9 cellular contexts compared by ENCODE assay signal in genomic region chr2:113542522-113542921, GRCh38. TPM values are rescaled to one million over a fixed set of nuclear protein-coding genes. Genes with fewer than 3 reads are reported as not detected.
A peak's percentile ranks its signal among the peaks of the same experiment; 100 is the strongest.
DNase-seq lines count a peak whose midpoint lies in the region; ATAC-seq and TF ChIP-seq lines count a peak whose summit lies in the region.
"Not testable (repeated sequence)": the region's sequence is repeated elsewhere in the genome, so short reads cannot be mapped to it uniquely, and the experiment has no call there.
"Had no signal": no experiment of that assay in that cellular context is flagged by ENCODE, and none has a peak within 500 bp of the region (broad histone marks: within the 10 kb centered on the region; RNA-seq: fewer than 3 reads in every experiment).

No MANE protein-coding gene starts in this region.

- CTCF ChIA-PET in activated CD4-positive, alpha-beta T cell treated with anti-CD3 and anti-CD28 coated beads, Interleukin-2, amount 10 ng/mL, durations not matched to agents 7 days and 5 days (lab: Charles Lee) = not testable (repeated sequence)

- peak; percentile 8 for DNase-seq in HCEC 1CT
- not testable (repeated sequence) for DNase-seq in activated CD4-positive, alpha-beta T cell treated with anti-CD3 and anti-CD28 coated beads, Interleukin-2, amount 10 ng/mL, durations not matched to agents 7 days and 5 days; activated naive CD8-positive, alpha-beta T cell treated with anti-CD3 and anti-CD28 coated beads, Interleukin-2, amount 10 ng/mL, durations not matched to agents 7 days and 5 days; esophagus squamous epithelium (lab: John Stamatoyannopoulos, UW); left lung; osteocyte (ENCODE audit: extremely low spot score, unreplicated experiment); stimulated activated naive B cell treated with anti-CD40 and anti-IgM and Interleukin-4, amounts not matched to agents 10 μg/mL and 1 μg/mL and 100 μg/mL, for 72 hours

- TF ChIP-seq POLR2A in esophagus squamous epithelium (IDR thresholded peaks at IDR 0.05) = not testable (repeated sequence)

- peaks cover 0 to 12% (median 0%) of the 10 kb centered on the region in 3 donors for H3K4me1 ChIP-seq in esophagus squamous epithelium
- H3K4me1 ChIP-seq in left lung = not testable (repeated sequence)

- H3K4me3 Mint-ChIP-seq in activated CD4-positive, alpha-beta T cell treated with anti-CD3 and anti-CD28 coated beads, Interleukin-2, amount 10 ng/mL, durations not matched to agents 7 days and 5 days = peak overlapping the region; percentile 52
- peak overlapping the region; percentile 64 for H3K4me3 Mint-ChIP-seq in activated naive CD8-positive, alpha-beta T cell treated with anti-CD3 and anti-CD28 coated beads, Interleukin-2, amount 10 ng/mL, durations not matched to agents 7 days and 5 days
- H3K4me3 Mint-ChIP-seq in osteocyte (ENCODE audit: unreplicated experiment) = peak overlapping the region; percentile 55
- peak overlapping the region; percentile 75 to 80 for H3K4me3 Mint-ChIP-seq in stimulated activated naive B cell treated with anti-CD40 and anti-IgM and Interleukin-4, amounts not matched to agents 10 μg/mL and 1 μg/mL and 100 μg/mL, for 72 hours

- H3K36me3 Mint-ChIP-seq in activated CD4-positive, alpha-beta T cell treated with anti-CD3 and anti-CD28 coated beads, Interleukin-2, amount 10 ng/mL, durations not matched to agents 7 days and 5 days (ENCODE audit: low read depth); activated naive CD8-positive, alpha-beta T cell treated with anti-CD3 and anti-CD28 coated beads, Interleukin-2, amount 10 ng/mL, durations not matched to agents 7 days and 5 days; osteocyte (ENCODE audit: unreplicated experiment); stimulated activated naive B cell treated with anti-CD40 and anti-IgM and Interleukin-4, amounts not matched to agents 10 μg/mL and 1 μg/mL and 100 μg/mL, for 72 hours: not testable (repeated sequence)

- ATAC-seq in activated naive CD8-positive, alpha-beta T cell treated with anti-CD3 and anti-CD28 coated beads, Interleukin-2, amount 10 ng/mL, durations not matched to agents 7 days and 5 days (ENCODE audit: low read depth); stimulated activated naive B cell treated with anti-CD40 and anti-IgM and Interleukin-4, amounts not matched to agents 10 μg/mL and 1 μg/mL and 100 μg/mL, for 72 hours (replicated peaks): not testable (repeated sequence)
- ATAC-seq in left lung = peak; percentile 37

- not testable (repeated sequence) for H3K9me3 ChIP-seq in esophagus squamous epithelium, left lung

- peaks cover 0 to 21% (median 0%) of the 10 kb centered on the region in 4 donors for H3K27me3 ChIP-seq in esophagus squamous epithelium
- H3K27me3 ChIP-seq in left lung = peaks cover 0 to 14% of the 10 kb centered on the region in 2 donors

- WGBS in esophagus squamous epithelium, 2 donors = 20% methylated on average over 1 of the region's 9 CpGs

- intact Hi-C loops in esophagus squamous epithelium (cut with DNase I); left lung (cut with DNase I): not testable (repeated sequence)

- POLR2A ChIA-PET in activated CD4-positive, alpha-beta T cell treated with anti-CD3 and anti-CD28 coated beads, Interleukin-2, amount 10 ng/mL, durations not matched to agents 7 days and 5 days (lab: Charles Lee); activated naive CD8-positive, alpha-beta T cell treated with anti-CD3 and anti-CD28 coated beads, Interleukin-2, amount 10 ng/mL, durations not matched to agents 7 days and 5 days (lab: Charles Lee): not testable (repeated sequence)

- H3K27ac ChIP-seq in esophagus squamous epithelium (peak overlapping the region in 3 of 4 donors; percentile 70 to 92 (median 90)), left lung (peak overlapping the region in 1 of 2 donors; percentile 64)

- not testable (repeated sequence) for H3K4me1 Mint-ChIP-seq in activated CD4-positive, alpha-beta T cell treated with anti-CD3 and anti-CD28 coated beads, Interleukin-2, amount 10 ng/mL, durations not matched to agents 7 days and 5 days; activated naive CD8-positive, alpha-beta T cell treated with anti-CD3 and anti-CD28 coated beads, Interleukin-2, amount 10 ng/mL, durations not matched to agents 7 days and 5 days; osteocyte (ENCODE audit: unreplicated experiment); stimulated activated naive B cell treated with anti-CD40 and anti-IgM and Interleukin-4, amounts not matched to agents 10 μg/mL and 1 μg/mL and 100 μg/mL, for 72 hours

- H3K36me3 ChIP-seq in esophagus squamous epithelium, left lung: not testable (repeated sequence)

- peaks cover 14% of the 10 kb centered on the region for H3K27me3 Mint-ChIP-seq in activated CD4-positive, alpha-beta T cell treated with anti-CD3 and anti-CD28 coated beads, Interleukin-2, amount 10 ng/mL, durations not matched to agents 7 days and 5 days
- peaks cover 15% of the 10 kb centered on the region for H3K27me3 Mint-ChIP-seq in activated naive CD8-positive, alpha-beta T cell treated with anti-CD3 and anti-CD28 coated beads, Interleukin-2, amount 10 ng/mL, durations not matched to agents 7 days and 5 days
- H3K27me3 Mint-ChIP-seq in osteocyte (ENCODE audit: unreplicated experiment) = peaks cover 15% of the 10 kb centered on the region
- peaks cover 9 to 16% of the 10 kb centered on the region in 2 donors for H3K27me3 Mint-ChIP-seq in stimulated activated naive B cell treated with anti-CD40 and anti-IgM and Interleukin-4, amounts not matched to agents 10 μg/mL and 1 μg/mL and 100 μg/mL, for 72 hours

- H3K27ac Mint-ChIP-seq in activated CD4-positive, alpha-beta T cell treated with anti-CD3 and anti-CD28 coated beads, Interleukin-2, amount 10 ng/mL, durations not matched to agents 7 days and 5 days; activated naive CD8-positive, alpha-beta T cell treated with anti-CD3 and anti-CD28 coated beads, Interleukin-2, amount 10 ng/mL, durations not matched to agents 7 days and 5 days; osteocyte (ENCODE audit: unreplicated experiment); stimulated activated naive B cell treated with anti-CD40 and anti-IgM and Interleukin-4, amounts not matched to agents 10 μg/mL and 1 μg/mL and 100 μg/mL, for 72 hours: not testable (repeated sequence)

- TF ChIP-seq CTCF in esophagus squamous epithelium (IDR thresholded peaks at IDR 0.05); left lung (IDR thresholded peaks at IDR 0.05); osteocyte (IDR thresholded peaks at IDR 0.05): not testable (repeated sequence)

- H3K9me3 Mint-ChIP-seq in activated CD4-positive, alpha-beta T cell treated with anti-CD3 and anti-CD28 coated beads, Interleukin-2, amount 10 ng/mL, durations not matched to agents 7 days and 5 days; activated naive CD8-positive, alpha-beta T cell treated with anti-CD3 and anti-CD28 coated beads, Interleukin-2, amount 10 ng/mL, durations not matched to agents 7 days and 5 days; osteocyte (ENCODE audit: unreplicated experiment); stimulated activated naive B cell treated with anti-CD40 and anti-IgM and Interleukin-4, amounts not matched to agents 10 μg/mL and 1 μg/mL and 100 μg/mL, for 72 hours: not testable (repeated sequence)

- H3K4me3 ChIP-seq in esophagus squamous epithelium (peak overlapping the region in 3 of 4 donors; percentile 50 to 78 (median 67)), left lung (peak overlapping the region; percentile 42 to 51)

RNA-seq across cellular contexts. Expression of gene FOXD4L1, which starts 44.1 kb away (rescaled TPM):
- total RNA-seq in activated CD4-positive, alpha-beta T cell treated with anti-CD3 and anti-CD28 coated beads, Interleukin-2, amount 10 ng/mL, durations not matched to agents 7 days and 5 days = under 1 TPM; 0.15 to 0.25 TPM
- under 1 TPM; 0.14 to 0.47 TPM for total RNA-seq in activated naive CD8-positive, alpha-beta T cell treated with anti-CD3 and anti-CD28 coated beads, Interleukin-2, amount 10 ng/mL, durations not matched to agents 7 days and 5 days
- total RNA-seq in esophagus squamous epithelium (under 1 TPM in 1 of 4 donors, not detected in 3; 0.19 TPM), left lung (under 1 TPM; 0.17 to 0.71 TPM), osteocyte (0.18 and 0.21 TPM in 2 replicates)
- total RNA-seq: cardiac septum, SJSA1 had no signal
